Comparison of ENCODE assay signal across 31 cellular contexts in genomic region chr13:98441056-98441676, GRCh38.
"Had no signal": no experiment of that assay in that cellular context is flagged by ENCODE, and none has a peak within 500 bp of the region (broad histone marks: within the 10 kb centered on the region; RNA-seq: fewer than 3 reads in every experiment).

No MANE protein-coding gene starts in this region.

- H3K36me3 ChIP-seq: cardiac muscle cell, gastrocnemius medialis, neutrophil had no signal

- DNase-seq: activated CD4-positive, alpha-beta T cell treated with anti-CD3 and anti-CD28 coated beads for 4 hours; activated CD4-positive, alpha-beta T cell treated with anti-CD3 and anti-CD28 coated beads, Interleukin-2, amount 50 U/mL, for 4 hours; activated effector memory CD4-positive, alpha-beta T cell treated with Interleukin-2 at 50 U/mL for 16 hours; activated naive CD4-positive, alpha-beta T cell treated with Interleukin-2 at 50 U/mL for 16 hours; activated T-cell treated with anti-CD3 and anti-CD28 coated beads for 4 hours; adrenal gland; cerebellar nuclear complex; dorsolateral prefrontal cortex; effector memory CD4-positive, alpha-beta T cell; gastrocnemius medialis; glutamatergic neuron; left colon; midbrain; pancreas; psoas muscle; sigmoid colon; small intestine; stimulated activated CD4-positive, alpha-beta T cell treated with anti-CD3 and anti-CD28 coated beads, Interleukin-4, amount 100 ng/mL, for 24 hours; stomach; thyroid gland; upper lobe of right lung had no signal

- H3K9me3 Mint-ChIP-seq: brain; memory B cell; natural killer cell treated with Interleukin-12 subunit alpha and Interleukin-12 subunit beta and Interleukin-15 and Interleukin-18, amount 100 ng/mL, for 72 hours; stimulated activated memory B cell treated with anti-CD40 and anti-IgM and Interleukin-4, amounts not matched to agents 10 μg/mL and 1 μg/mL and 100 μg/mL, for 72 hours had no signal

- H3K4me3 Mint-ChIP-seq: activated naive CD8-positive, alpha-beta T cell; brain; memory B cell; natural killer cell treated with Interleukin-12 subunit alpha and Interleukin-12 subunit beta and Interleukin-15 and Interleukin-18, amount 100 ng/mL, for 72 hours; stimulated activated memory B cell treated with anti-CD40 and anti-IgM and Interleukin-4, amounts not matched to agents 10 μg/mL and 1 μg/mL and 100 μg/mL, for 72 hours had no signal

- H3K4me3 ChIP-seq: adrenal gland, ascending aorta, cardiac muscle cell, coronary artery, dorsolateral prefrontal cortex, gastrocnemius medialis, pancreas, psoas muscle, sigmoid colon, stomach, thyroid gland, upper lobe of right lung had no signal

- H3K9me3 ChIP-seq: adrenal gland, ascending aorta, gastrocnemius medialis, neutrophil, pancreas, psoas muscle, sigmoid colon, stomach, thyroid gland, upper lobe of right lung had no signal

- H3K27ac Mint-ChIP-seq: activated naive CD8-positive, alpha-beta T cell; memory B cell; natural killer cell treated with Interleukin-12 subunit alpha and Interleukin-12 subunit beta and Interleukin-15 and Interleukin-18, amount 100 ng/mL, for 72 hours; stimulated activated memory B cell treated with anti-CD40 and anti-IgM and Interleukin-4, amounts not matched to agents 10 μg/mL and 1 μg/mL and 100 μg/mL, for 72 hours had no signal

- H3K27me3 ChIP-seq: adrenal gland, ascending aorta, cardiac muscle cell, dorsolateral prefrontal cortex, gastrocnemius medialis, neutrophil, pancreas, sigmoid colon, stomach, thyroid gland, upper lobe of right lung had no signal

- H3K36me3 Mint-ChIP-seq: activated naive CD8-positive, alpha-beta T cell; memory B cell; natural killer cell treated with Interleukin-12 subunit alpha and Interleukin-12 subunit beta and Interleukin-15 and Interleukin-18, amount 100 ng/mL, for 72 hours; stimulated activated memory B cell treated with anti-CD40 and anti-IgM and Interleukin-4, amounts not matched to agents 10 μg/mL and 1 μg/mL and 100 μg/mL, for 72 hours had no signal

- ATAC-seq: gastrocnemius medialis; left colon; natural killer cell treated with Interleukin-12 subunit alpha and Interleukin-12 subunit beta and Interleukin-15 and Interleukin-18, amount 100 ng/mL, for 72 hours; pancreas; psoas muscle; stimulated activated memory B cell treated with anti-CD40 and anti-IgM and Interleukin-4, amounts not matched to agents 10 μg/mL and 1 μg/mL and 100 μg/mL, for 72 hours; upper lobe of right lung had no signal

- H3K27me3 Mint-ChIP-seq: activated naive CD8-positive, alpha-beta T cell; brain had no signal

- H3K4me1 ChIP-seq: adrenal gland, ascending aorta, pancreas had no signal

- H3K27ac ChIP-seq: adrenal gland, ascending aorta, cardiac muscle cell, coronary artery, dorsolateral prefrontal cortex, gastrocnemius medialis, neutrophil, pancreas, psoas muscle, sigmoid colon, stomach, thyroid gland, upper lobe of right lung, VCaP had no signal
